In the genomic region with DNA sequence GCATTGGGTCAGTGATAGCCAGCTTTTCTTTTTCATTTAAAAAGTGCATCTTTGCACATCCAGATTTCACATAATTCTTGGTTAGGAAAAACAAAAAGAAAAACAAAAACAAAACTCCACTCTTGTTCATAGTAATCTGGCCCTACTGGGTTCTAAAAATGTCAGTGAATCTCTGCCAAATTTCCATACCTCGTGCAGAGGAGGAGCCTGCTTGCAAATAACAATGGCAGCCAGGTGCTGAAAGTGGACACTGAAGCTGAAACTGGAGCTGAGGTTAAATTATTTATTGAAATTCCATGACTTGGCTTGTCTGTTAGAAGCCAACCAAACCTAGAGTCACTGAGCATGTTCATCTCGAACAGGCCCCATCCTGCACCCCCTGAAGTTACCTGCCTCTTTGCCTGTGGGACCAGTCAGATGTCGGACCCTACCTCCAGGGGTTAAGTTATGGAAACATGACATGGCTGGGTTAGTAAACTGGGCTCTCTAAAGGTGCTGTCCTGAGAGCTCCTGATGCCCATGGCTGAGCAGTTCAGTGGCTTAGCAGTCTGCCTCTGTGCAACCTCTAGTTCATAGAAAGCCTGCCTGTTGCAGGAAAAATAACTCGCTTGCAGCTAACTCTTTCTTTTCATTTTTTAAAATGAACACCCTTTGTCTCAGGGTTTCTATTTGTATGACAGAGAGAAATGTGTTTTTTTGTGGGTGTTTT, we compare ENCODE assay signal across 22 cellular contexts. TPM values are rescaled to one million over a fixed set of nuclear protein-coding genes. Genes with fewer than 3 reads are reported as not detected.
A peak's percentile ranks its signal among the peaks of the same experiment; 100 is the strongest.
DNase-seq lines count a peak whose midpoint lies in the region; ATAC-seq and TF ChIP-seq lines count a peak whose summit lies in the region.
"Had no signal": no experiment of that assay in that cellular context is flagged by ENCODE, and none has a peak within 500 bp of the region (broad histone marks: within the 10 kb centered on the region; RNA-seq: fewer than 3 reads in every experiment).

No MANE protein-coding gene starts in this region.

- TF ChIP-seq CTCF in heart left ventricle (IDR thresholded peaks at IDR 0.05) (no peak), left ventricle myocardium inferior (IDR thresholded peaks at IDR 0.05; ENCODE audit: borderline replicate concordance) (no peak), osteoblast (IDR thresholded peaks at IDR 0.05; ENCODE audit: extremely low read depth, low read depth, low read length) (no peak), GM20000 (IDR thresholded peaks at IDR 0.05; ENCODE audit: extremely low read depth, missing control alignments) (no peak)

- no peaks in the 10 kb centered on the region for H4K20me1 ChIP-seq in osteoblast (ENCODE audit: insufficient read depth, low read length)
- H4K20me1 ChIP-seq: BLaER1 had no signal

- ATAC-seq in heart left ventricle (peak in 1 of 4 donors; percentile 22), right cardiac atrium (no peak)

- H3K9me3 ChIP-seq in heart left ventricle (peaks cover 0 to 10% (median 0%) of the 10 kb centered on the region in 12 donors), right cardiac atrium (ENCODE audit: control insufficient read depth, low read length) (no peaks in the 10 kb centered on the region), left ventricle myocardium inferior (replicated peaks) (peaks cover 4% of the 10 kb centered on the region), osteoblast (ENCODE audit: low read depth, low read length) (no peaks in the 10 kb centered on the region)
- H3K9me3 ChIP-seq: BLaER1 had no signal

- H3K36me3 ChIP-seq in heart left ventricle, result peaks cover 0 to 8% (median 0%) of the 10 kb centered on the region in 9 donors
- peaks cover 6% of the 10 kb centered on the region for H3K36me3 ChIP-seq in left ventricle myocardium inferior
- H3K36me3 ChIP-seq in osteoblast (ENCODE audit: insufficient read depth, low read length), result no peaks in the 10 kb centered on the region
- H3K36me3 ChIP-seq: BLaER1 had no signal

- H3K27me3 ChIP-seq in heart left ventricle, result no peaks in the 10 kb centered on the region
- H3K27me3 ChIP-seq in right cardiac atrium (ENCODE audit: control insufficient read depth, insufficient read depth), result no peaks in the 10 kb centered on the region
- no peaks in the 10 kb centered on the region for H3K27me3 ChIP-seq in left ventricle myocardium inferior (ENCODE audit: low read depth)
- H3K27me3 ChIP-seq in osteoblast (ENCODE audit: insufficient read depth, low read length), result no peaks in the 10 kb centered on the region
- H3K27me3 ChIP-seq: BLaER1 had no signal

- no peak overlapping the region for H2AFZ ChIP-seq in osteoblast (ENCODE audit: low read length)

- 69 to 80% (median 74%) methylated on average over 4 of the region's 4 CpGs for WGBS in heart left ventricle, 4 donors
- whole genome bisulfite sequencing in right cardiac atrium, result 81% methylated on average over 4 of the region's 4 CpGs

- intact Hi-C loops in heart left ventricle (cut with DNase I) (loop anchor here in 5 of 10 donors (5.0 kb wide), 1 partner anchor 39 kb away; no protein-coding TSS in a partner anchor), right cardiac atrium (cut with DNase I) (no loop called here), left ventricle myocardium inferior (cut with micrococcal nuclease) (no loop called here)

- H3K4me2 ChIP-seq in osteoblast (ENCODE audit: insufficient read depth, low read length), result no peak overlapping the region
- H3K4me2 ChIP-seq: BLaER1 had no signal

- H3K79me2 ChIP-seq in osteoblast (ENCODE audit: insufficient read depth, low read length), result no peaks in the 10 kb centered on the region

- H3K4me1 ChIP-seq in heart left ventricle (peaks cover 0 to 82% (median 53%) of the 10 kb centered on the region in 12 donors), right cardiac atrium (ENCODE audit: control insufficient read depth, insufficient read depth, low read length) (peaks cover 14% of the 10 kb centered on the region), left ventricle myocardium inferior (peaks cover 85% of the 10 kb centered on the region), osteoblast (ENCODE audit: insufficient read depth, low read length) (no peaks in the 10 kb centered on the region)

- DNase-seq in heart left ventricle (no peak), right cardiac atrium (no peak), left ventricle myocardium inferior (no peak), osteoblast (ENCODE audit: insufficient read length, low spot score, missing footprints) (peak; percentile 29), GM20000 (ENCODE audit: low spot score) (no peak)
- no peak for DNase-seq in stimulated activated CD4-positive, alpha-beta T cell treated with anti-CD3 and anti-CD28 coated beads, Interleukin-2, amount 100 ng/mL, for 24 hours
- DNase-seq in stimulated activated naive CD4-positive, alpha-beta T cell (lab: John Stamatoyannopoulos, UW), result no peak
- DNase-seq: CD4-positive, CD25-positive, alpha-beta regulatory T cell; DMS153; DND-41; Kasumi-1; NCI-H1092 treated with DMSO at 0.1 percent for 48 hours; NCI-H1436; NCI-H187 treated with DMSO at 0.1 percent for 48 hours; NCI-H2171 treated with DMSO at 0.1 percent for 48 hours; NCI-H345; NCI-H510A treated with DMSO at 0.1 percent for 48 hours; RPMI8226; SHP77 treated with DMSO at 0.1 percent for 48 hours had no signal

- no peak for TF ChIP-seq POLR2A in heart left ventricle (IDR thresholded peaks at IDR 0.05)

- H3K27ac ChIP-seq in heart left ventricle (peak overlapping the region in 10 of 12 donors; percentile 68 to 92 (median 84)), right cardiac atrium (ENCODE audit: low read length) (no peak overlapping the region), left ventricle myocardium inferior (replicated peaks) (peak overlapping the region; percentile 89), osteoblast (ENCODE audit: low read depth, low read length) (no peak overlapping the region)
- H3K27ac ChIP-seq: BLaER1 had no signal

- no peak overlapping the region for H3K4me3 ChIP-seq in heart left ventricle
- no peak overlapping the region for H3K4me3 ChIP-seq in right cardiac atrium (ENCODE audit: low read length)
- no peak overlapping the region for H3K4me3 ChIP-seq in left ventricle myocardium inferior
- no peak overlapping the region for H3K4me3 ChIP-seq in osteoblast (ENCODE audit: insufficient read depth, low read length)
- H3K4me3 ChIP-seq: BLaER1 had no signal

RNA-seq across cellular contexts. Expression of gene CLIC5, which starts 42.7 kb away (rescaled TPM):
- total RNA-seq in heart left ventricle, result 100 to 1,000 TPM; 213 to 381 (median 247) TPM
- 10 to 100 TPM; 63.0 to 63.2 TPM for polyA plus RNA-seq in heart left ventricle
- total RNA-seq in right cardiac atrium, result 100 to 1,000 TPM; 115 to 150 (median 124) TPM
- polyA plus RNA-seq in right cardiac atrium, result 60.5 TPM
- 285 TPM for total RNA-seq in left ventricle myocardium inferior
- total RNA-seq in osteoblast, result not detected in 2 replicates
- total RNA-seq: M059J had no signal
- polyA plus RNA-seq: AG04450 had no signal

Comparison
In these comparisons a context has a peak if more than half of its experiments do, and no peak if none do; other contexts are left out.
1. H3K27ac ChIP-seq: peak in heart left ventricle (10 of 12) and left ventricle myocardium inferior (single experiment); none in right cardiac atrium (single experiment) and osteoblast (single experiment).
2. RNA of gene CLIC5, which starts 42.7 kb away (total RNA-seq): 285 TPM in left ventricle myocardium inferior (single experiment), 213 to 381 TPM in heart left ventricle and 115 to 150 TPM in right cardiac atrium; not detected in osteoblast; every median in the first group is over 100 times any median in the second.